Comparison of ENCODE assay signal across 10 cellular contexts in the genomic region with DNA sequence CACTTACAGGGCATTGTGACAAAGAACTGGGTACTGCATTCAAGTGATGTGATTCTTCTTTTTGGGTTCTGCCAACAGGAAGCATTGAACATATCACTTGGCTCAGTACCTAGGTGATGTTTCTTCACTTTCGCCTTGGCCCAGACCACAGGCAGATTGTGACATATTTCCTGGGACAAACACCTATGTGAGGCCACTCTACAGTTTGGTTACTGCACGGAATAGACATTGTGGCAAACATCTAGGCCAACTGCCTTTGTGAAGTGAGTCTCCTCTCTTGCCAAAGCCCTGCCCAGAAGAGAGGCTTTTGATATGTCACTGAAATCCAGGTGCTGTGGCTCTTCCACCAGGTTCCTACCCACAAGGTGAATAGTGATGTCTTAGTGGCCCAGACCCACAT. TPM values are rescaled to one million over a fixed set of nuclear protein-coding genes. Genes with fewer than 3 reads are reported as not detected.
"Had no signal": no experiment of that assay in that cellular context is flagged by ENCODE, and none has a peak within 500 bp of the region (broad histone marks: within the 10 kb centered on the region; RNA-seq: fewer than 3 reads in every experiment).

No MANE protein-coding gene starts in this region.

RNA-seq across cellular contexts. Expression of a gene that starts 14.4 kb away (rescaled TPM):
- total RNA-seq: OCI-LY7, PC-3, PC-9, Peyer's patch, Right ventricle myocardium inferior, Right ventricle myocardium superior, RPMI7951, SJCRH30, SJSA1, SK-MEL-5 had no signal
